1 cellular context compared by ENCODE assay signal in genomic region chr16:50114357-50115129, GRCh38.
A peak's percentile ranks its signal among the peaks of the same experiment; 100 is the strongest.
TF ChIP-seq lines count a peak whose summit lies in the region.

No MANE protein-coding gene starts in this region.

TF ChIP-seq in HEK293, 187 proteins besides CTCF, POLR2A, EP300 and RAD21 (continued from another document):
- TF ChIP-seq ZBTB10 (tag by site-specific recombination; IDR thresholded peaks at IDR 0.05) (no peak), EGR2 (tag by site-specific recombination; IDR thresholded peaks at IDR 0.05; ENCODE audit: low read depth) (peak; percentile 85), ZNF211 (tag by site-specific recombination; IDR thresholded peaks at IDR 0.05; ENCODE audit: low read depth) (no peak), KLF17 (tag by site-specific recombination; IDR thresholded peaks at IDR 0.05) (no peak)
TF ChIP-seq in HEK293: peak in this region for 2.
